In the genomic region with DNA sequence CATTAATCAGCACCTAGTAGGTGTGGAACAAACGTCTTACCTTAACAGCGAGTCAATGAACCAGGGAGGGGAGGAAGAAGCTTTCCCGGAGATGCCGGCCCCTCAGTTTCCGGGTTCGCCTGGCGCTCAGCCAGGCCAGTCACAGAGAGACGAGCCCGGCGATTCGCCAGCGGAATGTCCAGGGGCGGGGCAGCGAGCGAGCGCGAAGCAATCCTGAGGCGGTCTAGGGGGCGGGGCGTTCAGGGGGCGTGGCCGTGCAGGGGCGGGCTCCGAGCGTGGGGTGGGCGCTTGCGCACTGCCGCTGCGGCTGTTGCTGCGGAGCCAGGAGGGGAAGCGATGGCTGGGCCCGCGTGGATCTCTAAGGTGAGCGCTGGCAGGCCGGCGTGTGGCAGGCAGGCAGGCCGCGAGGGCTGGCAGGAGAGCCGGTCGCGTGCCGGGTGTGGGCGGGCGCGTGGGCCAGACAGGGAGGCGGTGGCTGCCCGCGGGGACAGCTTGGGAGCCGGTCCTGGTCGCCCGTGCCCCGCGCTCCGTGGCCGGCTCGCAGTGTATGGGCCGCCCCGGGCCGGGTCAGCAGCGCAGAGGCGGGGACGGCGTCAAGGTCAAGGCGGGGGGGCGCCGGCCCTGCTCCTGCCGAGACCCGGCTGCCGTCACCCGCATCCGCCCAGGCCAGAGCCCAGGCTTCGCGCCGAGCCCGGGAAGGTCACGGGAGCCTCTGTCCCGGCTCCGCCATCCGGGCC, we compare ENCODE assay signal across 8 cellular contexts. TPM values are rescaled to one million over a fixed set of nuclear protein-coding genes. Genes with fewer than 3 reads are reported as not detected.
DNase-seq lines count a peak whose midpoint lies in the region; ATAC-seq and TF ChIP-seq lines count a peak whose summit lies in the region.

A gene (plus strand): TSS at position 295 of the 737 bp plus-strand sequence. CDS start 42 bp downstream, at position 337.

- no peak within 1 kb of the TSS for H3K27ac ChIP-seq in CD4-positive, alpha-beta T cell (ENCODE audit: low read depth, low read length)
- H3K27ac ChIP-seq in right lobe of liver: peak within 1 kb of the TSS; percentile 52 to 70 (median 57)

- H3K9me3 Mint-ChIP-seq in CD4-positive, alpha-beta T cell: no peaks in the 10 kb centered on the region
- no peaks in the 10 kb centered on the region for H3K9me3 Mint-ChIP-seq in activated CD4-positive, alpha-beta memory T cell treated with anti-CD3 and anti-CD28 coated beads for 36 hours

- no peaks in the 10 kb centered on the region for H3K27me3 Mint-ChIP-seq in CD4-positive, alpha-beta T cell
- H3K27me3 Mint-ChIP-seq in activated CD4-positive, alpha-beta memory T cell treated with anti-CD3 and anti-CD28 coated beads for 36 hours: no peaks in the 10 kb centered on the region

- DNase-seq in CD4-positive, alpha-beta T cell: peak; percentile 99 to 100 (median 100)
- peak; percentile 96 for DNase-seq in HK-2 (ENCODE audit: unreplicated experiment)
- peak; percentile 92 for DNase-seq in NCI-H82 treated with DMSO at 0.1 percent for 48 hours (lab: John Stamatoyannopoulos, UW; ENCODE audit: unreplicated experiment)
- peak; percentile 100 for DNase-seq in activated CD4-positive, alpha-beta memory T cell treated with anti-CD3 and anti-CD28 coated beads for 36 hours
- DNase-seq in dermis microvascular lymphatic vessel endothelial cell (ENCODE audit: low read depth in 2 of 2): peak; percentile 84 to 96
- DNase-seq in right lobe of liver: peak; percentile 100
- DNase-seq in stimulated activated CD4-positive, alpha-beta T cell treated with anti-CD3 and anti-CD28 coated beads, Interleukin-4, amount 100 ng/mL, for 24 hours: peak; percentile 100

- POLR2A ChIA-PET in CD4-positive, alpha-beta T cell (lab: Charles Lee): interaction anchor here (0.6 to 2.8 kb wide), 11 partner anchors 9 to 289 kb away, joined by 3 to 27 read pairs (median 4); a partner anchor contains a TSS
- POLR2A ChIA-PET in activated CD4-positive, alpha-beta memory T cell treated with anti-CD3 and anti-CD28 coated beads for 36 hours (lab: Charles Lee): interaction anchor here (0.6 to 1.8 kb wide), 6 partner anchors 10 to 366 kb away, joined by 3 to 6 read pairs (median 4); no protein-coding TSS in a partner anchor

- peaks cover 45% of the 10 kb centered on the region for H3K4me1 Mint-ChIP-seq in CD4-positive, alpha-beta T cell (ENCODE audit: low read depth)
- H3K4me1 Mint-ChIP-seq in activated CD4-positive, alpha-beta memory T cell treated with anti-CD3 and anti-CD28 coated beads for 36 hours (ENCODE audit: low read depth): peaks cover 40% of the 10 kb centered on the region

- TF ChIP-seq CTCF in CD4-positive, alpha-beta T cell (IDR thresholded peaks at IDR 0.05): no peak
- no peak for TF ChIP-seq CTCF in right lobe of liver (IDR thresholded peaks at IDR 0.05)

- peaks cover 14% of the 10 kb centered on the region for H3K36me3 Mint-ChIP-seq in CD4-positive, alpha-beta T cell (ENCODE audit: low read depth)
- peaks cover 5% of the 10 kb centered on the region for H3K36me3 Mint-ChIP-seq in activated CD4-positive, alpha-beta memory T cell treated with anti-CD3 and anti-CD28 coated beads for 36 hours

- ATAC-seq in CD4-positive, alpha-beta T cell (ENCODE audit: poor library complexity): peak; percentile 94
- ATAC-seq in GM19452 (IDR thresholded peaks at IDR 0.05; ENCODE audit: unreplicated experiment) (peak; percentile 78), right lobe of liver (peak; percentile 99)

- peak within 1 kb of the TSS; percentile 90 to 94 (median 92) for H3K4me3 ChIP-seq in right lobe of liver

- WGBS in right lobe of liver (ENCODE audit: insufficient coverage, low coverage, low lambda C conversion rate, missing lambda C conversion rate): 0% methylated on average over 4 of the region's 79 CpGs

- no peaks in the 10 kb centered on the region for H3K27me3 ChIP-seq in CD4-positive, alpha-beta T cell (ENCODE audit: control insufficient read depth, insufficient read depth, low read length)
- H3K27me3 ChIP-seq in right lobe of liver: no peaks in the 10 kb centered on the region

- peak within 1 kb of the TSS; percentile 91 for H3K27ac Mint-ChIP-seq in CD4-positive, alpha-beta T cell
- peak within 1 kb of the TSS; percentile 86 for H3K27ac Mint-ChIP-seq in activated CD4-positive, alpha-beta memory T cell treated with anti-CD3 and anti-CD28 coated beads for 36 hours

- peak within 1 kb of the TSS; percentile 97 for H3K4me3 Mint-ChIP-seq in CD4-positive, alpha-beta T cell
- peak within 1 kb of the TSS; percentile 94 for H3K4me3 Mint-ChIP-seq in activated CD4-positive, alpha-beta memory T cell treated with anti-CD3 and anti-CD28 coated beads for 36 hours

- intact Hi-C loops in CD4-positive, alpha-beta T cell (cut with DNase I, micrococcal nuclease): loop anchor here (1.0 to 10.0 kb wide), 4 partner anchors 18 to 724 kb away; a partner anchor contains a TSS
- intact Hi-C loops in activated CD4-positive, alpha-beta memory T cell treated with anti-CD3 and anti-CD28 coated beads for 36 hours (cut with micrococcal nuclease): loop anchor here (1.0 kb wide), 2 partner anchors 18 kb away; a partner anchor contains a TSS
- intact Hi-C loops in right lobe of liver (cut with DNase I): no loop called here

- no peaks in the 10 kb centered on the region for H3K36me3 ChIP-seq in right lobe of liver

- TF ChIP-seq POLR2A in right lobe of liver (IDR thresholded peaks at IDR 0.05): peak; percentile 85

- peaks cover 0 to 15% (median 4%) of the 10 kb centered on the region in 4 donors for H3K4me1 ChIP-seq in right lobe of liver

- CTCF ChIA-PET in CD4-positive, alpha-beta T cell (lab: Charles Lee): interaction anchor here (0.7 to 1.6 kb wide), 6 partner anchors 10 to 608 kb away, joined by 3 to 7 read pairs (median 3); a partner anchor contains a TSS
- CTCF ChIA-PET in activated CD4-positive, alpha-beta memory T cell treated with anti-CD3 and anti-CD28 coated beads for 36 hours (lab: Charles Lee): interaction anchor here (1.0 to 3.7 kb wide), 8 partner anchors 10 to 601 kb away, joined by 3 to 22 read pairs (median 4); a partner anchor contains a TSS

- no peaks in the 10 kb centered on the region for H3K9me3 ChIP-seq in CD4-positive, alpha-beta T cell (ENCODE audit: control insufficient read depth, low read length)
- H3K9me3 ChIP-seq in right lobe of liver: no peaks in the 10 kb centered on the region

RNA-seq across cellular contexts. Expression of the gene that starts here (rescaled TPM):
- total RNA-seq in CD4-positive, alpha-beta T cell: 10 to 100 TPM; 47.5 to 47.6 TPM
- total RNA-seq in activated CD4-positive, alpha-beta memory T cell treated with anti-CD3 and anti-CD28 coated beads for 36 hours: 100 to 1,000 TPM; 106 to 111 TPM
- total RNA-seq in dermis microvascular lymphatic vessel endothelial cell (20.3 and 22.1 TPM in 2 replicates), right lobe of liver (10 to 100 TPM; 22.0 to 46.5 (median 34.6) TPM)

Comparison
In these comparisons a context has a peak if more than half of its experiments do, and no peak if none do; other contexts are left out.
1. intact Hi-C loops: an anchor here in CD4-positive, alpha-beta T cell (1.0 to 10.0 kb wide) and activated CD4-positive, alpha-beta memory T cell treated with anti-CD3 and anti-CD28 coated beads for 36 hours (1.0 kb wide); none called in right lobe of liver.